In the genomic region with DNA sequence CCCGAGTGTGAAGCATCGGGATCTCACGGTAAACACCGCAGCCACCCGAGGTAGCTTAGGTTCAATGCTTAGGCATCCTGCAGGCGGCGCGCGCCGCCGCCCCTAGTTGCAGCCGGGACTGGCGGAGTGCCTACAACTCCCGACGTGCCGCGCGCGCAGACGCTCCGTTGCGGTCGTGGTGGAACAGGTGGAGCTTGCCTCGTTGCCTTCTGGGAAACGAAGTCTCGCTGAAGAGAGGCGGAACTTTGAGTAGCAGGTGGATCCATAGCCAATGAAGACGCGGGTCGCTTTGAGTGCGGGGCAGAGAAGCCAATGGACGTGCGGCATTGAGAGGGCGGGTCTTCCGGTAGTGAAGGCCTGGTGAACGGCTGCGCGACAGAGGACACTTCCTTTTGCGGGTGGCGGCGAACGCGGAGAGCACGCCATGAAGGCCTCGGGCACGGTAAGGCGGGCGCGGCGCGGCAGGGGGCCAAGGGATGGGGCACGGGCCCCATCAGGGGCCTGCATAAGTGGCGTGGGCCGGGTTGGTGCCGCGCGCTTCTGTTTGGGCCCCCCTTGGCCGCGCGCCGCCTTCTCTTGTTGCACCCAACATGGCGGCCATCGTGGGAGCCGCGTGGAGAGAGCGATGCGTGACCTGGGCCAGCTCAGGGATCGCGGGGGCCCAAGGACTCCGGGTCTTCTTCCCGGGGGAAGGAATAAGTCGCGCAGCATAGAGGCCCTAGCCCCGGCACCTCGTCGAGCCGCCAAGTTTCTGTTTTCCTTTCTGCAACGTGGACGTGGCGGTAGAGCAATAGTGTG, we compare ENCODE assay signal across 1 cellular context.
TF ChIP-seq lines count a peak whose summit lies in the region.

A gene (plus strand): TSS at position 378 of the 798 bp plus-strand sequence. CDS start 47 bp downstream, at position 425.

TF ChIP-seq in HepG2, 621 proteins besides CTCF, POLR2A, EP300 and RAD21 (continued from another document):
- TF ChIP-seq, protein P1, sequence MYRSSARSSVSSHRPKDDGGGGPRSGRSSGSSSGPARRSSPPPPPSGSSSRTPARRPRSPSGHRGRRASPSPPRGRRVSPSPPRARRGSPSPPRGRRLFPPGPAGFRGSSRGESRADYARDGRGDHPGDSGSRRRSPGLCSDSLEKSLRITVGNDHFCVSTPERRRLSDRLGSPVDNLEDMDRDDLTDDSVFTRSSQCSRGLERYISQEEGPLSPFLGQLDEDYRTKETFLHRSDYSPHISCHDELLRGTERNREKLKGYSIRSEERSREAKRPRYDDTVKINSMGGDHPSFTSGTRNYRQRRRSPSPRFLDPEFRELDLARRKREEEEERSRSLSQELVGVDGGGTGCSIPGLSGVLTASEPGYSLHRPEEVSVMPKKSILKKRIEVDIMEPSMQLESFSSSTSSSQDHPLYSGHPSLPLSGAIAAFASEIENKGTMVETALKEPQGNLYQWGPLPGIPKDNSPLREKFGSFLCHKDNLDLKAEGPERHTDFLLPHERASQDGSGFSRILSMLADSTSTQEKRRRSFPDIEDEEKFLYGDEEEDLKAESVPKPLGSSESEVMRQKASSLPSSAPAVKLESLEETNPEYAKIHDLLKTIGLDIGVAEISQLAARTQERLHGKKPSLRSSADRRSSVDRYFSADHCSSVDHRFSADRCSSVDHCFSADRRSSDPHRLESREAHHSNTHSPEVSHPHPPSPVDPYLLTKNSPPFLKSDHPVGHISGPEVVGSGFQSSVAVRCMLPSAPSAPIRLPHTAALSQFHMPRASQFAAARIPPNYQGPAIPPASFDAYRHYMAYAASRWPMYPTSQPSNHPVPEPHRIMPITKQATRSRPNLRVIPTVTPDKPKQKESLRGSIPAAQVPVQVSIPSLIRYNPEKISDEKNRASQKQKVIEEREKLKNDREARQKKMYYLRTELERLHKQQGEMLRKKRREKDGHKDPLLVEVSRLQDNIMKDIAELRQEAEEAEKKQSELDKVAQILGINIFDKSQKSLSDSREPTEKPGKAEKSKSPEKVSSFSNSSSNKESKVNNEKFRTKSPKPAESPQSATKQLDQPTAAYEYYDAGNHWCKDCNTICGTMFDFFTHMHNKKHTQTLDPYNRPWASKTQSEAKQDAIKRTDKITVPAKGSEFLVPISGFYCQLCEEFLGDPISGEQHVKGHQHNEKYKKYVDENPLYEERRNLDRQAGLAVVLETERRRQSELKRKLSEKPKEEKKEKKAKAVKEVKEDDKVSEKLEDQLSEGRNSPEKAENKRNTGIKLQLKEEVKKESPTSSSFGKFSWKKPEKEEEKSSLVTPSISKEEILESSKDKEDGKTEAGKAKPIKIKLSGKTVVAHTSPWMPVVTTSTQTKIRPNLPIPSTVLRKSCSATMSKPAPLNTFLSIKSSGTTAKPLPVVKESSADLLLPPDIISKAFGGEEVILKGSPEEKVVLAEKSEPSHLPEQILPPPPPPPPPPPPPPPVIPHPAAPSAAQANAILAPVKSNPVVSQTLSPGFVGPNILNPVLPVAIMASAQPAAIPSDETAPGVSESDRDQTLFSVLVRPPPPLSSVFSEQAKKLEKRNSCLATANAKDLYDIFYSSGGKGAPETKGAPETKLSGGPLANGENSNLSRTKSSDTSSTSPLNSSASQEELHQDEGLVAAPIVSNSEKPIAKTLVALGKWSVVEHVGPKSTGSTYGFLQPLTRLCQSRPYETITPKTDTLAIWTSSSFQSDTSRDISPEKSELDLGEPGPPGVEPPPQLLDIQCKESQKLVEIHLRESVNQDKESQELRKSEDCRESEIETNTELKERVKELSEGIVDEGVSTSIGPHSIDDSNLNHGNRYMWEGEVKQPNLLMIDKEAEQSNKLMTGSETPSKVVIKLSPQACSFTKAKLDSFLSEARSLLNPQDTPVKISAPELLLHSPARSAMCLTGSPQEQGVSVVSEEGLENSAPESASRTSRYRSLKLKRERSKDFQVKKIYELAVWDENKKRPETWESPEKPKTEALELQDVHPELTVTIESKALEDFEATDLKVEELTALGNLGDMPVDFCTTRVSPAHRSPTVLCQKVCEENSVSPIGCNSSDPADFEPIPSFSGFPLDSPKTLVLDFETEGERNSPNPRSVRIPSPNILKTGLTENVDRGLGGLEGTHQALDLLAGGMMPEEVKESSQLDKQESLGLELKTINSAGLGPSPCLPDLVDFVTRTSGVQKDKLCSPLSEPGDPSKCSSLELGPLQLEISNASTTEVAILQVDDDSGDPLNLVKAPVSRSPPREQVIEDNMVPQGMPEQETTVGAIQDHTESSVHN (CRISPR knock-in tag; IDR thresholded peaks at IDR 0.05), result no peak; the same call in 1 of the 2 replicates
- TF ChIP-seq, protein P2, sequence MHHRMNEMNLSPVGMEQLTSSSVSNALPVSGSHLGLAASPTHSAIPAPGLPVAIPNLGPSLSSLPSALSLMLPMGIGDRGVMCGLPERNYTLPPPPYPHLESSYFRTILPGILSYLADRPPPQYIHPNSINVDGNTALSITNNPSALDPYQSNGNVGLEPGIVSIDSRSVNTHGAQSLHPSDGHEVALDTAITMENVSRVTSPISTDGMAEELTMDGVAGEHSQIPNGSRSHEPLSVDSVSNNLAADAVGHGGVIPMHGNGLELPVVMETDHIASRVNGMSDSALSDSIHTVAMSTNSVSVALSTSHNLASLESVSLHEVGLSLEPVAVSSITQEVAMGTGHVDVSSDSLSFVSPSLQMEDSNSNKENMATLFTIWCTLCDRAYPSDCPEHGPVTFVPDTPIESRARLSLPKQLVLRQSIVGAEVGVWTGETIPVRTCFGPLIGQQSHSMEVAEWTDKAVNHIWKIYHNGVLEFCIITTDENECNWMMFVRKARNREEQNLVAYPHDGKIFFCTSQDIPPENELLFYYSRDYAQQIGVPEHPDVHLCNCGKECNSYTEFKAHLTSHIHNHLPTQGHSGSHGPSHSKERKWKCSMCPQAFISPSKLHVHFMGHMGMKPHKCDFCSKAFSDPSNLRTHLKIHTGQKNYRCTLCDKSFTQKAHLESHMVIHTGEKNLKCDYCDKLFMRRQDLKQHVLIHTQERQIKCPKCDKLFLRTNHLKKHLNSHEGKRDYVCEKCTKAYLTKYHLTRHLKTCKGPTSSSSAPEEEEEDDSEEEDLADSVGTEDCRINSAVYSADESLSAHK (CRISPR knock-in tag; IDR thresholded peaks at IDR 0.05; ENCODE audit: borderline replicate concordance), result no peak
- 0 out of 2 replicates have a peak, but pooled peaks have one; percentile 16 for TF ChIP-seq ZFP62 (CRISPR knock-in tag; IDR thresholded peaks at IDR 0.05)
- no peak for TF ChIP-seq NFRKB (IDR thresholded peaks at IDR 0.05)
- TF ChIP-seq ZNF235 (CRISPR knock-in tag; IDR thresholded peaks at IDR 0.05; ENCODE audit: borderline replicate concordance), result no peak
- TF ChIP-seq, protein P3, sequence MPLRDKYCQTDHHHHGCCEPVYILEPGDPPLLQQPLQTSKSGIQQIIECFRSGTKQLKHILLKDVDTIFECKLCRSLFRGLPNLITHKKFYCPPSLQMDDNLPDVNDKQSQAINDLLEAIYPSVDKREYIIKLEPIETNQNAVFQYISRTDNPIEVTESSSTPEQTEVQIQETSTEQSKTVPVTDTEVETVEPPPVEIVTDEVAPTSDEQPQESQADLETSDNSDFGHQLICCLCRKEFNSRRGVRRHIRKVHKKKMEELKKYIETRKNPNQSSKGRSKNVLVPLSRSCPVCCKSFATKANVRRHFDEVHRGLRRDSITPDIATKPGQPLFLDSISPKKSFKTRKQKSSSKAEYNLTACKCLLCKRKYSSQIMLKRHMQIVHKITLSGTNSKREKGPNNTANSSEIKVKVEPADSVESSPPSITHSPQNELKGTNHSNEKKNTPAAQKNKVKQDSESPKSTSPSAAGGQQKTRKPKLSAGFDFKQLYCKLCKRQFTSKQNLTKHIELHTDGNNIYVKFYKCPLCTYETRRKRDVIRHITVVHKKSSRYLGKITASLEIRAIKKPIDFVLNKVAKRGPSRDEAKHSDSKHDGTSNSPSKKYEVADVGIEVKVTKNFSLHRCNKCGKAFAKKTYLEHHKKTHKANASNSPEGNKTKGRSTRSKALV (CRISPR knock-in tag; IDR thresholded peaks at IDR 0.05), result 0 out of 2 replicates have a peak, but pooled peaks have one; percentile 14
